16 cellular contexts compared by ENCODE assay signal in genomic region chr10:82737556-82737955, GRCh38.
"Had no signal": no experiment of that assay in that cellular context is flagged by ENCODE, and none has a peak within 500 bp of the region (broad histone marks: within the 10 kb centered on the region; RNA-seq: fewer than 3 reads in every experiment).

No MANE protein-coding gene starts in this region.

- H3K27me3 Mint-ChIP-seq: activated CD8-positive, alpha-beta memory T cell treated with anti-CD3 and anti-CD28 coated beads, Interleukin-2, amount 10 ng/mL, durations not matched to agents 7 days and 5 days; activated naive CD8-positive, alpha-beta T cell; stimulated activated naive CD8-positive, alpha-beta T cell treated with anti-CD3 and anti-CD28 coated beads, Interleukin-15, amount 100 ng/mL, for 72 hours; T-helper 17 cell had no signal

- H3K4me3 Mint-ChIP-seq: activated CD8-positive, alpha-beta memory T cell treated with anti-CD3 and anti-CD28 coated beads, Interleukin-2, amount 10 ng/mL, durations not matched to agents 7 days and 5 days; activated naive CD8-positive, alpha-beta T cell; activated T-cell treated with anti-CD3 and anti-CD28 coated beads, Interleukin-2, amount 50 U/mL, for 4 hours; neural crest cell; stimulated activated naive CD8-positive, alpha-beta T cell treated with anti-CD3 and anti-CD28 coated beads, Interleukin-15, amount 100 ng/mL, for 72 hours; T-helper 17 cell had no signal

- H3K4me3 ChIP-seq: dorsolateral prefrontal cortex, heart right ventricle, right atrium auricular region, skin epidermis, thoracic aorta had no signal

- H3K27me3 ChIP-seq: brain microvascular endothelial cell, dorsolateral prefrontal cortex, foreskin keratinocyte, heart right ventricle, right atrium auricular region had no signal

- H3K4me1 Mint-ChIP-seq: activated CD8-positive, alpha-beta memory T cell treated with anti-CD3 and anti-CD28 coated beads, Interleukin-2, amount 10 ng/mL, durations not matched to agents 7 days and 5 days; stimulated activated naive CD8-positive, alpha-beta T cell treated with anti-CD3 and anti-CD28 coated beads, Interleukin-15, amount 100 ng/mL, for 72 hours; T-helper 17 cell had no signal

- H3K36me3 ChIP-seq: brain microvascular endothelial cell, heart right ventricle, right atrium auricular region, thoracic aorta had no signal

- H3K36me3 Mint-ChIP-seq: activated CD8-positive, alpha-beta memory T cell treated with anti-CD3 and anti-CD28 coated beads, Interleukin-2, amount 10 ng/mL, durations not matched to agents 7 days and 5 days; activated naive CD8-positive, alpha-beta T cell had no signal

- H3K9me3 Mint-ChIP-seq: neural crest cell had no signal

- DNase-seq: activated CD4-positive, alpha-beta T cell treated with anti-CD3 and anti-CD28 coated beads, Interleukin-2, amount 50 U/mL, for 4 hours; activated CD8-positive, alpha-beta memory T cell treated with anti-CD3 and anti-CD28 coated beads, Interleukin-2, amount 10 ng/mL, durations not matched to agents 7 days and 5 days; activated gamma-delta T cell; activated T-cell treated with anti-CD3 and anti-CD28 coated beads, Interleukin-2, amount 50 U/mL, for 4 hours; brain microvascular endothelial cell; foreskin keratinocyte; heart right ventricle; stimulated activated CD4-positive, alpha-beta T cell treated with anti-CD3 and anti-CD28 coated beads, Interleukin-4, amount 100 ng/mL, for 4 hours; stimulated activated naive CD8-positive, alpha-beta T cell treated with anti-CD3 and anti-CD28 coated beads, Interleukin-15, amount 100 ng/mL, for 72 hours; T-helper 17 cell had no signal

- H3K9me3 ChIP-seq: heart right ventricle, right atrium auricular region, thoracic aorta had no signal

- H3K4me1 ChIP-seq: foreskin keratinocyte, heart right ventricle, right atrium auricular region had no signal

- H3K27ac Mint-ChIP-seq: activated CD8-positive, alpha-beta memory T cell treated with anti-CD3 and anti-CD28 coated beads, Interleukin-2, amount 10 ng/mL, durations not matched to agents 7 days and 5 days; activated naive CD8-positive, alpha-beta T cell; stimulated activated naive CD8-positive, alpha-beta T cell treated with anti-CD3 and anti-CD28 coated beads, Interleukin-15, amount 100 ng/mL, for 72 hours; T-helper 17 cell had no signal

- H3K27ac ChIP-seq: brain microvascular endothelial cell, foreskin keratinocyte, heart right ventricle, right atrium auricular region, skin epidermis, thoracic aorta had no signal
